Comparison of ENCODE assay signal across 16 cellular contexts in genomic region chr2:111251711-111252110, GRCh38.
DNase-seq lines count a peak whose midpoint lies in the region; ATAC-seq lines count a peak whose summit lies in the region.
"Had no signal": no experiment of that assay in that cellular context is flagged by ENCODE, and none has a peak within 500 bp of the region (broad histone marks: within the 10 kb centered on the region; RNA-seq: fewer than 3 reads in every experiment).

No MANE protein-coding gene starts in this region.

- POLR2A ChIA-PET in activated naive CD8-positive, alpha-beta T cell treated with anti-CD3 and anti-CD28 coated beads, Interleukin-2, amount 10 ng/mL, durations not matched to agents 7 days and 5 days (lab: Charles Lee): no interaction called here

- peak overlapping the region; percentile 21 for H3K27ac Mint-ChIP-seq in stimulated activated naive CD8-positive, alpha-beta T cell treated with anti-CD3 and anti-CD28 coated beads, Interleukin-15, Interleukin-2, amounts not matched to agents 100 ng/mL and 50 ng/mL, for 24 hours
- peak overlapping the region; percentile 57 for H3K27ac Mint-ChIP-seq in activated naive CD8-positive, alpha-beta T cell treated with anti-CD3 and anti-CD28 coated beads, Interleukin-2, amount 10 ng/mL, durations not matched to agents 7 days and 5 days
- peak overlapping the region; percentile 68 for H3K27ac Mint-ChIP-seq in stimulated activated naive B cell treated with anti-CD40 and anti-IgM and Interleukin-4, amounts not matched to agents 10 μg/mL and 1 μg/mL and 100 μg/mL, for 72 hours
- H3K27ac Mint-ChIP-seq: B cell had no signal

- H3K4me3 Mint-ChIP-seq in stimulated activated naive CD8-positive, alpha-beta T cell treated with anti-CD3 and anti-CD28 coated beads, Interleukin-15, Interleukin-2, amounts not matched to agents 100 ng/mL and 50 ng/mL, for 24 hours: no peak overlapping the region
- no peak overlapping the region for H3K4me3 Mint-ChIP-seq in activated naive CD8-positive, alpha-beta T cell treated with anti-CD3 and anti-CD28 coated beads, Interleukin-2, amount 10 ng/mL, durations not matched to agents 7 days and 5 days
- no peak overlapping the region for H3K4me3 Mint-ChIP-seq in stimulated activated naive B cell treated with anti-CD40 and anti-IgM and Interleukin-4, amounts not matched to agents 10 μg/mL and 1 μg/mL and 100 μg/mL, for 72 hours
- H3K4me3 Mint-ChIP-seq: B cell; CD4-positive, CD25-positive, alpha-beta regulatory T cell had no signal

- no peak for DNase-seq in stimulated activated naive CD8-positive, alpha-beta T cell treated with anti-CD3 and anti-CD28 coated beads, Interleukin-15, Interleukin-2, amounts not matched to agents 100 U/mL and 50 U/mL, for 24 hours
- no peak for DNase-seq in activated naive CD8-positive, alpha-beta T cell treated with anti-CD3 and anti-CD28 coated beads, Interleukin-2, amount 10 ng/mL, durations not matched to agents 7 days and 5 days
- peak; percentile 99 for DNase-seq in myocyte (ENCODE audit: low read depth)
- DNase-seq in stimulated activated naive B cell treated with anti-CD40 and anti-IgM and Interleukin-4, amounts not matched to agents 10 μg/mL and 1 μg/mL and 100 μg/mL, for 72 hours: no peak
- DNase-seq in activated CD4-positive, CD25-positive, alpha-beta regulatory T cell treated with anti-CD3 and anti-CD28 coated beads, Interleukin-2, amount 50 U/mL, for 72 hours: no peak
- no peak for DNase-seq in NCI-H748 (lab: John Stamatoyannopoulos, UW; ENCODE audit: unreplicated experiment)
- no peak for DNase-seq in mesenteric fat pad (ENCODE audit: low spot score)
- DNase-seq: CD4-positive, CD25-positive, alpha-beta regulatory T cell; NCI-H1417; NCI-H187 treated with DMSO at 0.1 percent for 48 hours; NCI-H774 had no signal

- peaks cover 12% of the 10 kb centered on the region for H3K9me3 Mint-ChIP-seq in stimulated activated naive CD8-positive, alpha-beta T cell treated with anti-CD3 and anti-CD28 coated beads, Interleukin-15, Interleukin-2, amounts not matched to agents 100 ng/mL and 50 ng/mL, for 24 hours
- H3K9me3 Mint-ChIP-seq in activated naive CD8-positive, alpha-beta T cell treated with anti-CD3 and anti-CD28 coated beads, Interleukin-2, amount 10 ng/mL, durations not matched to agents 7 days and 5 days: peaks cover 18% of the 10 kb centered on the region
- peaks cover 0 to 11% of the 10 kb centered on the region in 2 donors for H3K9me3 Mint-ChIP-seq in stimulated activated naive B cell treated with anti-CD40 and anti-IgM and Interleukin-4, amounts not matched to agents 10 μg/mL and 1 μg/mL and 100 μg/mL, for 72 hours

- peaks cover 7% of the 10 kb centered on the region for H3K4me1 Mint-ChIP-seq in stimulated activated naive CD8-positive, alpha-beta T cell treated with anti-CD3 and anti-CD28 coated beads, Interleukin-15, Interleukin-2, amounts not matched to agents 100 ng/mL and 50 ng/mL, for 24 hours (ENCODE audit: low read depth)
- H3K4me1 Mint-ChIP-seq in activated naive CD8-positive, alpha-beta T cell treated with anti-CD3 and anti-CD28 coated beads, Interleukin-2, amount 10 ng/mL, durations not matched to agents 7 days and 5 days: no peaks in the 10 kb centered on the region
- H3K4me1 Mint-ChIP-seq in stimulated activated naive B cell treated with anti-CD40 and anti-IgM and Interleukin-4, amounts not matched to agents 10 μg/mL and 1 μg/mL and 100 μg/mL, for 72 hours: peaks cover 0 to 2% of the 10 kb centered on the region in 2 donors
- H3K4me1 Mint-ChIP-seq: B cell had no signal

- ATAC-seq in stimulated activated naive CD8-positive, alpha-beta T cell treated with anti-CD3 and anti-CD28 coated beads, Interleukin-15, Interleukin-2, amounts not matched to agents 100 U/mL and 50 U/mL, for 24 hours: no peak
- no peak for ATAC-seq in activated naive CD8-positive, alpha-beta T cell treated with anti-CD3 and anti-CD28 coated beads, Interleukin-2, amount 10 ng/mL, durations not matched to agents 7 days and 5 days (ENCODE audit: low read depth)
- ATAC-seq in stimulated activated naive B cell treated with anti-CD40 and anti-IgM and Interleukin-4, amounts not matched to agents 10 μg/mL and 1 μg/mL and 100 μg/mL, for 72 hours (replicated peaks): no peak
- ATAC-seq: K562, Panc1, Right ventricle myocardium inferior had no signal

- H3K27me3 Mint-ChIP-seq in stimulated activated naive CD8-positive, alpha-beta T cell treated with anti-CD3 and anti-CD28 coated beads, Interleukin-15, Interleukin-2, amounts not matched to agents 100 ng/mL and 50 ng/mL, for 24 hours: no peaks in the 10 kb centered on the region
- peaks cover 3% of the 10 kb centered on the region for H3K27me3 Mint-ChIP-seq in activated naive CD8-positive, alpha-beta T cell treated with anti-CD3 and anti-CD28 coated beads, Interleukin-2, amount 10 ng/mL, durations not matched to agents 7 days and 5 days
- H3K27me3 Mint-ChIP-seq in stimulated activated naive B cell treated with anti-CD40 and anti-IgM and Interleukin-4, amounts not matched to agents 10 μg/mL and 1 μg/mL and 100 μg/mL, for 72 hours: no peaks in the 10 kb centered on the region
- H3K27me3 Mint-ChIP-seq: B cell; CD4-positive, CD25-positive, alpha-beta regulatory T cell had no signal

- H3K36me3 Mint-ChIP-seq in stimulated activated naive CD8-positive, alpha-beta T cell treated with anti-CD3 and anti-CD28 coated beads, Interleukin-15, Interleukin-2, amounts not matched to agents 100 ng/mL and 50 ng/mL, for 24 hours (ENCODE audit: low read depth): no peaks in the 10 kb centered on the region
- H3K36me3 Mint-ChIP-seq in activated naive CD8-positive, alpha-beta T cell treated with anti-CD3 and anti-CD28 coated beads, Interleukin-2, amount 10 ng/mL, durations not matched to agents 7 days and 5 days: peaks cover 10% of the 10 kb centered on the region
- peaks cover 0 to 5% of the 10 kb centered on the region in 2 donors for H3K36me3 Mint-ChIP-seq in stimulated activated naive B cell treated with anti-CD40 and anti-IgM and Interleukin-4, amounts not matched to agents 10 μg/mL and 1 μg/mL and 100 μg/mL, for 72 hours
